In the genomic region with DNA sequence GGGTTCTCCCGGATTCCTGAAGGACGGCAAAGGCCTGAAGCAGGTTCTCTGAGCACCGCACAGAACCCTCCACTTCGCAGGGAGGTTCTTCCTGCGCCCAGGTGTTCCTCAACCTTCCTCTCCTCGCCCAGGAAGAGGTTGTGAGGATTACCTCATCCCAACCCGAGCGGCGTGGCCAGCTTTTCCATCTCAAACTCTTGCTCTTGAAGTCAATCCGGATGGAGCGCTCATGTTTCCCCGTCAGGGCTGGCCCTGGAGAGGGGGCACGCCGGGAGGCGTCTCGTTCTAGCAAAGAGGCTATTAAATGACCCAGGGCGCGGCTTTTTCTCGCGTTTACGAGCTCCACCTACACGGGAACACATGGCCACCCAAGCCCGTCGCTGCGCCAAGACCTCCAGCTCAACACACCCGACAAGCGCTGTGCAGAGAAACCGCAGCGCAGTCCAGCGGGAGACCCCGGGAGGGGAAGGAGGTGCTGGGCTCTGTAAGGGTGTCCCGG, we compare ENCODE assay signal across 8 cellular contexts. TPM values are rescaled to one million over a fixed set of nuclear protein-coding genes. Genes with fewer than 3 reads are reported as not detected.
A peak's percentile ranks its signal among the peaks of the same experiment; 100 is the strongest.
DNase-seq lines count a peak whose midpoint lies in the region; ATAC-seq lines count a peak whose summit lies in the region.

No MANE protein-coding gene starts in this region.

- ATAC-seq in HG02642 (IDR thresholded peaks at IDR 0.05; ENCODE audit: poor library complexity, unreplicated experiment) = peak; percentile 27

- H3K4me1 ChIP-seq in effector memory CD4-positive, alpha-beta T cell (ENCODE audit: control insufficient read depth, insufficient read depth, low read length, poor library complexity, severe bottlenecking) = peaks cover 8% of the 10 kb centered on the region
- peaks cover 14% of the 10 kb centered on the region for H3K4me1 ChIP-seq in thymus (ENCODE audit: control insufficient read depth, insufficient read depth, low read length)

- WGBS in thymus = under 1% methylated on average over 32 of the region's 32 CpGs

- H3K9ac ChIP-seq in SK-N-MC (ENCODE audit: insufficient read length) = peak overlapping the region; percentile 81

- peaks cover 32% of the 10 kb centered on the region for H3K4me1 Mint-ChIP-seq in activated T-cell treated with anti-CD3 and anti-CD28 coated beads, Interleukin-2, amount 50 U/mL, for 24 hours (ENCODE audit: low read depth)

- peak overlapping the region; percentile 80 for H3K4me3 ChIP-seq in SK-N-MC
- H3K4me3 ChIP-seq in effector memory CD4-positive, alpha-beta T cell (ENCODE audit: insufficient read depth, low read depth, low read length, poor library complexity, severe bottlenecking) = peak overlapping the region; percentile 96
- peak overlapping the region; percentile 95 for H3K4me3 ChIP-seq in thymus (ENCODE audit: low read length)

- H3K27ac ChIP-seq in SK-N-MC = peak overlapping the region; percentile 76
- peak overlapping the region; percentile 87 for H3K27ac ChIP-seq in effector memory CD4-positive, alpha-beta T cell (ENCODE audit: insufficient read depth, low read length, poor library complexity, severe bottlenecking)
- peak overlapping the region; percentile 96 for H3K27ac ChIP-seq in thymus (ENCODE audit: low read depth)

- H3K27me3 ChIP-seq in effector memory CD4-positive, alpha-beta T cell (replicated peaks; ENCODE audit: control insufficient read depth, insufficient read depth, low read length, poor library complexity, severe bottlenecking) = no peaks in the 10 kb centered on the region
- no peaks in the 10 kb centered on the region for H3K27me3 ChIP-seq in thymus (ENCODE audit: control insufficient read depth, insufficient read depth)

- peak overlapping the region; percentile 96 for H3K4me3 Mint-ChIP-seq in activated T-cell treated with anti-CD3 and anti-CD28 coated beads, Interleukin-2, amount 50 U/mL, for 24 hours

- no peaks in the 10 kb centered on the region for H3K9me3 Mint-ChIP-seq in activated T-cell treated with anti-CD3 and anti-CD28 coated beads, Interleukin-2, amount 50 U/mL, for 24 hours

- peaks cover 14% of the 10 kb centered on the region; the same call in 1 of the 2 replicates for H3K36me3 ChIP-seq in SK-N-MC (ENCODE audit: insufficient read depth, low read length)
- no peaks in the 10 kb centered on the region for H3K36me3 ChIP-seq in effector memory CD4-positive, alpha-beta T cell (ENCODE audit: control insufficient read depth, insufficient read depth, low read length)
- H3K36me3 ChIP-seq in thymus (ENCODE audit: control insufficient read depth, insufficient read depth) = no peaks in the 10 kb centered on the region

- H3K36me3 Mint-ChIP-seq in activated T-cell treated with anti-CD3 and anti-CD28 coated beads, Interleukin-2, amount 50 U/mL, for 24 hours (ENCODE audit: low read depth) = peaks cover 41% of the 10 kb centered on the region

- H3K27ac Mint-ChIP-seq in activated T-cell treated with anti-CD3 and anti-CD28 coated beads, Interleukin-2, amount 50 U/mL, for 24 hours = peak overlapping the region; percentile 96

- H3K9me3 ChIP-seq in SK-N-MC (ENCODE audit: low read depth, low read length) = no peaks in the 10 kb centered on the region
- no peaks in the 10 kb centered on the region for H3K9me3 ChIP-seq in effector memory CD4-positive, alpha-beta T cell (ENCODE audit: control insufficient read depth, low read length)
- no peaks in the 10 kb centered on the region for H3K9me3 ChIP-seq in thymus (ENCODE audit: control insufficient read depth)

- DNase-seq in activated T-cell treated with anti-CD3 and anti-CD28 coated beads, Interleukin-2, amount 50 U/mL, for 24 hours = no peak
- DNase-seq in activated T-cell treated with anti-CD3 and anti-CD28 coated beads, Interleukin-2, amount 50 U/mL, for 48 hours = no peak
- DNase-seq in NCI-H1105 (lab: John Stamatoyannopoulos, UW) = peak; percentile 81
- DNase-seq in SK-N-MC (ENCODE audit: low read depth, low spot score) = no peak
- DNase-seq in effector memory CD4-positive, alpha-beta T cell = no peak
- peak; percentile 74 for DNase-seq in lung microvascular endothelial cell (ENCODE audit: low read depth in 2 of 2)

- no peaks in the 10 kb centered on the region for H3K27me3 Mint-ChIP-seq in activated T-cell treated with anti-CD3 and anti-CD28 coated beads, Interleukin-2, amount 50 U/mL, for 24 hours

RNA-seq across cellular contexts. Expression of gene RAB10, which starts 0.6 kb away (rescaled TPM):
- total RNA-seq in lung microvascular endothelial cell = 39.2 and 47.0 TPM in 2 replicates
- 72.9 TPM for polyA plus RNA-seq in thymus

RNA-seq across cellular contexts. Expression of gene KIF3C, which starts 51.0 kb away (rescaled TPM):
- total RNA-seq in lung microvascular endothelial cell = 10.5 and 15.7 TPM in 2 replicates
- 1.8 TPM for polyA plus RNA-seq in thymus

Comparison
In these comparisons a context has a peak if more than half of its experiments do, and no peak if none do; other contexts are left out.
1. DNase-seq: peak in NCI-H1105 (single experiment) and lung microvascular endothelial cell (2 of 2); none in activated T-cell treated with anti-CD3 and anti-CD28 coated beads, Interleukin-2, amount 50 U/mL, for 24 hours (single experiment), activated T-cell treated with anti-CD3 and anti-CD28 coated beads, Interleukin-2, amount 50 U/mL, for 48 hours (0 of 2), SK-N-MC (single experiment) and effector memory CD4-positive, alpha-beta T cell (0 of 3).
2. Peak in every context shown above with its lines, with median percentiles within 50 percentile points of each other: H3K27ac ChIP-seq and H3K4me3 ChIP-seq.